In genomic region chr13:32811297-32811800, GRCh38 we compare ENCODE assay signal across 8 cellular contexts.
DNase-seq lines count a peak whose midpoint lies in the region; ATAC-seq, FAIRE-seq and TF ChIP-seq lines count a peak whose summit lies in the region.

No MANE protein-coding gene starts in this region.

- no peak for TF ChIP-seq CTCF in SK-N-SH (IDR thresholded peaks at IDR 0.05)
- no peak for TF ChIP-seq CTCF in OCI-LY3 (IDR thresholded peaks at IDR 0.05; ENCODE audit: low read depth, low read length)

- H3K4me2 ChIP-seq in SK-N-SH (no peak overlapping the region), OCI-LY3 (ENCODE audit: low read length) (peak overlapping the region; percentile 59)

- DNase-seq in SK-N-SH (no peak), left colon (peak; percentile 30 to 43), head of caudate nucleus (no peak), H54 (ENCODE audit: insufficient read length, low spot score) (no peak), HEK293T (ENCODE audit: extremely low spot score) (no peak)

- H3K4me3 ChIP-seq in SK-N-SH (ENCODE audit: low read depth in 2 of 2, low read length in 1 of 2) = no peak overlapping the region
- H3K4me3 ChIP-seq in OCI-LY3 (ENCODE audit: low read length) = peak overlapping the region; percentile 28; the same call in 1 of the 2 replicates

- H3K27me3 ChIP-seq in SK-N-SH (ENCODE audit: insufficient read depth) = no peaks in the 10 kb centered on the region
- no peaks in the 10 kb centered on the region for H3K27me3 ChIP-seq in OCI-LY3 (ENCODE audit: low read depth, low read length)

- H3K9me3 ChIP-seq in SK-N-SH (0 out of 2 replicates have a peak, but pooled peaks cover under 1% of the 10 kb centered on the region), OCI-LY3 (ENCODE audit: insufficient read depth, low read length) (no peaks in the 10 kb centered on the region)

- H3K36me3 ChIP-seq in SK-N-SH (replicated peaks in 1 of 2; ENCODE audit: control insufficient read depth in 1 of 2, insufficient read depth in 2 of 2, low read length in 1 of 2) (no peaks in the 10 kb centered on the region), OCI-LY3 (replicated peaks; ENCODE audit: low read depth, low read length) (no peaks in the 10 kb centered on the region)

- no peak for TF ChIP-seq POLR2A in H54 (IDR thresholded peaks at IDR 0.05; ENCODE audit: low read depth, low read length)

- FAIRE-seq in H54 (lab: Jason Lieb, UNC) = no peak

- H2AFZ ChIP-seq in SK-N-SH (ENCODE audit: low read depth) (no peak overlapping the region), OCI-LY3 (ENCODE audit: low read depth, low read length) (peak overlapping the region; percentile 81)

- H3K9me2 ChIP-seq in SK-N-SH = no peaks in the 10 kb centered on the region

- H3K27ac ChIP-seq in SK-N-SH (ENCODE audit: low read depth in 2 of 2, low read length in 1 of 2) (no peak overlapping the region), OCI-LY3 (ENCODE audit: low read length) (no peak overlapping the region)

- CTCF ChIA-PET in SK-N-SH (lab: Yijun Ruan, JAX) = no interaction called here
- CTCF ChIA-PET in HEK293T (lab: Yijun Ruan, JAX) = no interaction called here

- H4K20me1 ChIP-seq in SK-N-SH (ENCODE audit: insufficient read depth) = no peaks in the 10 kb centered on the region
- no peaks in the 10 kb centered on the region for H4K20me1 ChIP-seq in OCI-LY3 (ENCODE audit: insufficient read depth, low read length)

- WGBS in SK-N-SH (ENCODE audit: low lambda C conversion rate) = 78% methylated on average over 7 of the region's 7 CpGs

- no peak overlapping the region for H3K9ac ChIP-seq in SK-N-SH
- H3K9ac ChIP-seq in OCI-LY3 (ENCODE audit: low read length) = no peak overlapping the region

- POLR2A ChIA-PET in SK-N-SH (lab: Yijun Ruan, JAX) (no interaction called here), HEK293T (lab: Yijun Ruan, JAX) (no interaction called here)

- TF ChIP-seq RAD21 in SK-N-SH (IDR thresholded peaks at IDR 0.05; ENCODE audit: low read length) = no peak

- ATAC-seq in SK-N-SH treated with all-trans-retinoic acid at 6 μM for 48 hours (peak; percentile 58; the same call in 2 of the 3 replicates), HG02610 (IDR thresholded peaks at IDR 0.05; ENCODE audit: unreplicated experiment) (peak; percentile 87), left colon (peak; percentile 97)

- intact Hi-C loops in left colon (cut with DNase I, micrococcal nuclease) (no loop called here), head of caudate nucleus (cut with DNase I) (no loop called here)

- H3K79me2 ChIP-seq in SK-N-SH (ENCODE audit: insufficient read depth) = no peaks in the 10 kb centered on the region
- no peaks in the 10 kb centered on the region for H3K79me2 ChIP-seq in OCI-LY3 (ENCODE audit: low read length)

- H3K4me1 ChIP-seq in SK-N-SH (ENCODE audit: control insufficient read depth in 1 of 2, insufficient read depth in 2 of 2, low read depth in 1 of 2, low read length in 1 of 2) (no peaks in the 10 kb centered on the region; a peak in 1 of 4 replicates), OCI-LY3 (ENCODE audit: low read length) (no peaks in the 10 kb centered on the region)

- no peak for TF ChIP-seq EP300 in SK-N-SH (IDR thresholded peaks at IDR 0.05; ENCODE audit: borderline replicate concordance in 1 of 2, low read depth in 1 of 2, low read length in 1 of 2)

- no peaks in the 10 kb centered on the region for H3F3A ChIP-seq in SK-N-SH (replicated peaks; ENCODE audit: insufficient read depth)

TF ChIP-seq in SK-N-SH treated with all-trans-retinoic acid at 6 μM for 48 hours, 23 proteins besides CTCF, POLR2A, EP300 and RAD21:
- TF ChIP-seq ZFP30 (CRISPR knock-in tag; IDR thresholded peaks at IDR 0.05) (no peak), TOX (CRISPR knock-in tag; IDR thresholded peaks at IDR 0.05; ENCODE audit: borderline replicate concordance) (0 out of 2 replicates have a peak, but pooled peaks have one; percentile 34)

TF ChIP-seq in SK-N-SH, 30 proteins besides CTCF, POLR2A, EP300 and RAD21 (continues in another document):
- no peak for TF ChIP-seq USF1 (IDR thresholded peaks at IDR 0.05; ENCODE audit: borderline replicate concordance, low read depth)
- TF ChIP-seq FOXM1 (IDR thresholded peaks at IDR 0.05; ENCODE audit: low read depth) = no peak
- TF ChIP-seq SIN3A (IDR thresholded peaks at IDR 0.05; ENCODE audit: borderline replicate concordance, low read depth, low read length) = no peak
- TF ChIP-seq RFX5 (IDR thresholded peaks at IDR 0.05; ENCODE audit: low read length) = no peak
- TF ChIP-seq EZH2phosphoT487 (IDR thresholded peaks at IDR 0.05; ENCODE audit: borderline replicate concordance, low read depth) = no peak
- TF ChIP-seq RCOR1 (IDR thresholded peaks at IDR 0.05; ENCODE audit: low read length) = no peak
- no peak for TF ChIP-seq NFIC (IDR thresholded peaks at IDR 0.05; ENCODE audit: borderline replicate concordance)
- TF ChIP-seq MEF2A (IDR thresholded peaks at IDR 0.05; ENCODE audit: borderline replicate concordance, low read depth) = no peak
- no peak for TF ChIP-seq TAF1 (IDR thresholded peaks at IDR 0.05; ENCODE audit: borderline replicate concordance, low read depth, low read length)
- no peak for TF ChIP-seq POLR2AphosphoS5 (IDR thresholded peaks at IDR 0.05; ENCODE audit: low read depth, low read length)
- TF ChIP-seq NRF1 (IDR thresholded peaks at IDR 0.05; ENCODE audit: low read depth, low read length) = no peak
- TF ChIP-seq FOXJ3 (CRISPR knock-in tag; IDR thresholded peaks at IDR 0.05) = no peak
- TF ChIP-seq SMC3 (IDR thresholded peaks at IDR 0.05; ENCODE audit: low read depth, low read length) = no peak
- TF ChIP-seq, protein P1, sequence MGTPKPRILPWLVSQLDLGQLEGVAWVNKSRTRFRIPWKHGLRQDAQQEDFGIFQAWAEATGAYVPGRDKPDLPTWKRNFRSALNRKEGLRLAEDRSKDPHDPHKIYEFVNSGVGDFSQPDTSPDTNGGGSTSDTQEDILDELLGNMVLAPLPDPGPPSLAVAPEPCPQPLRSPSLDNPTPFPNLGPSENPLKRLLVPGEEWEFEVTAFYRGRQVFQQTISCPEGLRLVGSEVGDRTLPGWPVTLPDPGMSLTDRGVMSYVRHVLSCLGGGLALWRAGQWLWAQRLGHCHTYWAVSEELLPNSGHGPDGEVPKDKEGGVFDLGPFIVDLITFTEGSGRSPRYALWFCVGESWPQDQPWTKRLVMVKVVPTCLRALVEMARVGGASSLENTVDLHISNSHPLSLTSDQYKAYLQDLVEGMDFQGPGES (IDR thresholded peaks at IDR 0.05; ENCODE audit: low read depth, low read length) = no peak
- TF ChIP-seq JUND (IDR thresholded peaks at IDR 0.05) = no peak

TF ChIP-seq in HEK293T, 16 proteins besides CTCF, POLR2A, EP300 and RAD21:
- TF ChIP-seq CTBP1 (IDR thresholded peaks at IDR 0.05; ENCODE audit: borderline replicate concordance) (no peak), FOXA1 (IDR thresholded peaks at IDR 0.05) (no peak), NFRKB (IDR thresholded peaks at IDR 0.05) (no peak), LEF1 (IDR thresholded peaks at IDR 0.05; ENCODE audit: borderline replicate concordance) (no peak), FOXK2 (IDR thresholded peaks at IDR 0.05) (no peak), L3MBTL2 (conservative IDR thresholded peaks at IDR 0.05) (no peak), TARDBP (IDR thresholded peaks at IDR 0.05) (no peak), BHLHE40 (IDR thresholded peaks at IDR 0.05; ENCODE audit: borderline replicate concordance) (no peak), HDGF (IDR thresholded peaks at IDR 0.05; ENCODE audit: borderline replicate concordance) (no peak), PKNOX1 (IDR thresholded peaks at IDR 0.05) (no peak), FOXM1 (IDR thresholded peaks at IDR 0.05; ENCODE audit: borderline replicate concordance) (no peak), SP1 (IDR thresholded peaks at IDR 0.05) (no peak), ZNF384 (IDR thresholded peaks at IDR 0.05) (no peak), ELF4 (IDR thresholded peaks at IDR 0.05) (no peak)
TF ChIP-seq in HEK293T: peak in this region for 0.

Comparison
In these comparisons a context has a peak if more than half of its experiments do, and no peak if none do; other contexts are left out.
1. DNase-seq: peak in left colon (2 of 2); none in SK-N-SH (single experiment), head of caudate nucleus (0 of 42), H54 (single experiment) and HEK293T (single experiment).
2. Peak in every context shown above with its lines, with median percentiles within 50 percentile points of each other: ATAC-seq.